ENCODE assay signal across 9 cellular contexts in the genomic region with DNA sequence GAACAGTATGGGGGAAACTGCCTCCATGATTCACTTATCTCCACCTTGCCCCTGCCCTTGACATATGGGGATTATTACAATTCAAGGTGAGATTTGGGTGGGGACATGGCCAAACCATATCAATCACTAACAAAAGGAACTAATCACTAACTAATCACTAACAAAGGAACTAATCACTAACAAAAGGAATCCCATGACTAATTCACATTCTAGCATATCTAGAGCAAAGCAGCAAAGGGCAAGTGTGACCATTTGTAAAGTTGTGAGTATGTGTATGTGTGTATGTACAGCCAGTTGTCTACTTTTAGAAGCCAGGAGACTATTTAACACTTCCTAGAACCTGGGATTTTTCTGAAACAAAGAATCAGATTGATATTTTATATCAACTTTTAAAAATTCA.
"Had no signal": no experiment of that assay in that cellular context is flagged by ENCODE, and none has a peak within 500 bp of the region (broad histone marks: within the 10 kb centered on the region; RNA-seq: fewer than 3 reads in every experiment).

No MANE protein-coding gene starts in this region.

- H3K4me3 Mint-ChIP-seq: GM23338, H9, HFFc6 had no signal

- H3K9me3 ChIP-seq: HAP-1 had no signal

- H3K4me1 ChIP-seq: HAP-1 had no signal

- H3K27ac Mint-ChIP-seq: GM23338, H9, HFFc6 had no signal

- ATAC-seq: GM23338, HCT116 had no signal

- DNase-seq: GM23248, GOT3, H7, H9, HCEC 1CT, HFFc6 had no signal

- H3K9ac ChIP-seq: GM23248 had no signal

- H3K36me3 ChIP-seq: HAP-1 had no signal

- H3K27ac ChIP-seq: GM23248 had no signal

- H3K4me1 Mint-ChIP-seq: GM23338, H9 had no signal

- H3K4me3 ChIP-seq: GM23248, GM23338, HAP-1 had no signal
